Comparison of ENCODE assay signal across 1 cellular context in genomic region chr16:28514246-28514645, GRCh38.
TF ChIP-seq lines count a peak whose summit lies in the region.

No MANE protein-coding gene starts in this region.

TF ChIP-seq in H1, 55 proteins besides CTCF, POLR2A, EP300 and RAD21:
- TF ChIP-seq ZNF274 (IDR thresholded peaks at IDR 0.05; ENCODE audit: borderline replicate concordance, extremely low read depth, low read length) (no peak), CHD1 (IDR thresholded peaks at IDR 0.05; ENCODE audit: low read depth, low read length) (no peak), SUZ12 (IDR thresholded peaks at IDR 0.05; ENCODE audit: low read length) (no peak), FOSL1 (IDR thresholded peaks at IDR 0.05; ENCODE audit: insufficient read depth, low read depth, low read length) (no peak), RNF2 (IDR thresholded peaks at IDR 0.05; ENCODE audit: borderline replicate concordance, low read depth, low read length, missing control alignments, poor library complexity, severe bottlenecking) (no peak)
